12 cellular contexts compared by ENCODE assay signal in the genomic region with DNA sequence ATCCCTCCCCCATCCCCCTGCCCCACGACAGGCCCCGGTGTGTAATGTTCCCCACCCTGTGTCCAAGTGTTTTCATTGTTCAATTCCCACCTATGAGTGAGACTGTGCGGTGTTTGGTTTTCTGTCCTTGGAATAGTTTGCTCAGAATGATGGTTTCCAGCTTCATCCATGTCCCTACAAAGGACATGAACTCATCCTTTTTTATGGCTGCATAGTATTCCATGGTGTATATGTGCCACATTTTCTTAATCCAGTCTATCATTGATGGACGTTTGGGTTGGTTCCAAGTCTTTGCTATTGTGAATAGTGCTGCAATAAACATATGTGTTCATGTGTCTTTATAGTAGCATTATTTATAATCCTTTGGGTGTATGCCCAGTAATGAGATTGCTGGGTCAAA. TPM values are rescaled to one million over a fixed set of nuclear protein-coding genes. Genes with fewer than 3 reads are reported as not detected.
"Had no signal": no experiment of that assay in that cellular context is flagged by ENCODE, and none has a peak within 500 bp of the region (broad histone marks: within the 10 kb centered on the region; RNA-seq: fewer than 3 reads in every experiment).

No MANE protein-coding gene starts in this region.

RNA-seq across cellular contexts. Expression of gene DNASE1L3, which starts 32.1 kb away (rescaled TPM):
- total RNA-seq: activated CD4-positive, alpha-beta memory T cell treated with anti-CD3 and anti-CD28 coated beads for 36 hours; activated CD4-positive, alpha-beta memory T cell treated with anti-CD3 and anti-CD28 coated beads, Interleukin-2, amount 10 ng/mL, durations not matched to agents 7 days and 5 days; activated CD4-positive, alpha-beta T cell treated with anti-CD3 and anti-CD28 coated beads for 36 hours; activated CD4-positive, alpha-beta T cell treated with anti-CD3 and anti-CD28 coated beads, Interleukin-2, amount 10 ng/mL, durations not matched to agents 24 days and 14 days; activated CD4-positive, alpha-beta T cell treated with anti-CD3 and anti-CD28 coated beads, Interleukin-2, amount 10 ng/mL, durations not matched to agents 7 days and 5 days; activated CD8-positive, alpha-beta memory T cell treated with anti-CD3 and anti-CD28 coated beads for 36 hours; activated CD8-positive, alpha-beta memory T cell treated with anti-CD3 and anti-CD28 coated beads, Interleukin-2, amount 10 ng/mL, durations not matched to agents 7 days and 5 days; activated CD8-positive, alpha-beta T cell treated with anti-CD3 and anti-CD28 coated beads for 36 hours; activated CD8-positive, alpha-beta T cell treated with anti-CD3 and anti-CD28 coated beads, Interleukin-2, amount 10 ng/mL, durations not matched to agents 7 days and 5 days; T-helper 1 cell treated with Interleukin-12 subunit alpha and Interleukin-12 subunit beta and Interleukin-4 antibody, amounts not matched to agents 30 ng/mL and 1 ng/mL, for 36 hours; T-helper 2 cell treated with Interferon-gamma antibody and Interleukin-4, amounts not matched to agents 100 ng/mL and 5 ng/mL, for 36 hours; WTC11 had no signal
